In genomic region chr6:169918239-169918953, GRCh38 we compare ENCODE assay signal across 21 cellular contexts.
A peak's percentile ranks its signal among the peaks of the same experiment; 100 is the strongest.
DNase-seq lines count a peak whose midpoint lies in the region; ATAC-seq and TF ChIP-seq lines count a peak whose summit lies in the region.
"Had no signal": no experiment of that assay in that cellular context is flagged by ENCODE, and none has a peak within 500 bp of the region (broad histone marks: within the 10 kb centered on the region; RNA-seq: fewer than 3 reads in every experiment).

No MANE protein-coding gene starts in this region.

- peaks cover 2% of the 10 kb centered on the region for H3K36me3 Mint-ChIP-seq in activated naive CD4-positive, alpha-beta T cell treated with anti-CD3 and anti-CD28 coated beads, Interleukin-2, amount 10 ng/mL, durations not matched to agents 7 days and 5 days
- H3K36me3 Mint-ChIP-seq: CD8-positive, alpha-beta memory T cell had no signal

- no peak overlapping the region for H2BK120ac ChIP-seq in mesenchymal stem cell (ENCODE audit: low read depth, low read length)

- peaks cover 3% of the 10 kb centered on the region for H3K27me3 Mint-ChIP-seq in activated naive CD4-positive, alpha-beta T cell treated with anti-CD3 and anti-CD28 coated beads, Interleukin-2, amount 10 ng/mL, durations not matched to agents 7 days and 5 days

- no peak overlapping the region for H3K27ac ChIP-seq in mesenchymal stem cell (ENCODE audit: low read length, poor library complexity, severe bottlenecking)
- H3K27ac ChIP-seq in upper lobe of right lung, result no peak overlapping the region
- no peak overlapping the region for H3K27ac ChIP-seq in gastrocnemius medialis
- H3K27ac ChIP-seq: SJCRH30 had no signal

- no peaks in the 10 kb centered on the region for H3K9me3 ChIP-seq in mesenchymal stem cell (ENCODE audit: control insufficient read depth, low read length)
- no peaks in the 10 kb centered on the region for H3K9me3 ChIP-seq in upper lobe of right lung
- H3K9me3 ChIP-seq in gastrocnemius medialis, result no peaks in the 10 kb centered on the region
- H3K9me3 ChIP-seq: SJCRH30 had no signal

- H3K4me3 ChIP-seq in mesenchymal stem cell (ENCODE audit: insufficient read depth in 1 of 2, low read depth in 1 of 2, low read length in 2 of 2), result no peak overlapping the region
- no peak overlapping the region for H3K4me3 ChIP-seq in upper lobe of right lung
- H3K4me3 ChIP-seq in gastrocnemius medialis, result no peak overlapping the region
- H3K4me3 ChIP-seq: SJCRH30 had no signal

- no peak overlapping the region for H3K9ac ChIP-seq in mesenchymal stem cell (ENCODE audit: low read length)

- no peak overlapping the region for H3K18ac ChIP-seq in mesenchymal stem cell (ENCODE audit: low read depth in 1 of 2, low read length in 2 of 2)

- no peak overlapping the region for H4K8ac ChIP-seq in mesenchymal stem cell (ENCODE audit: low read length)

- H3K4me1 ChIP-seq in mesenchymal stem cell (ENCODE audit: control insufficient read depth, insufficient read depth, low read depth, low read length) (no peaks in the 10 kb centered on the region), upper lobe of right lung (peaks cover 8% of the 10 kb centered on the region), gastrocnemius medialis (peaks cover 0 to 6% of the 10 kb centered on the region in 2 donors)
- H3K4me1 ChIP-seq: SJCRH30 had no signal

- no peak for TF ChIP-seq POLR2A in gastrocnemius medialis (IDR thresholded peaks at IDR 0.05)

- peaks cover 4% of the 10 kb centered on the region for H3K4me1 Mint-ChIP-seq in activated naive CD4-positive, alpha-beta T cell treated with anti-CD3 and anti-CD28 coated beads, Interleukin-2, amount 10 ng/mL, durations not matched to agents 7 days and 5 days

- H2BK12ac ChIP-seq in mesenchymal stem cell (ENCODE audit: low read length in 2 of 2), result no peak overlapping the region

- H4K91ac ChIP-seq in mesenchymal stem cell (ENCODE audit: low read length), result peak overlapping the region; percentile 66

- no peak overlapping the region for H3K4ac ChIP-seq in mesenchymal stem cell (ENCODE audit: low read depth in 1 of 2, low read length in 2 of 2)

- intact Hi-C loops in upper lobe of right lung (cut with DNase I) (no loop called here), gastrocnemius medialis (cut with DNase I; ENCODE audit: low total_unique reads) (no loop called here)

- no peak overlapping the region for H2BK15ac ChIP-seq in mesenchymal stem cell (ENCODE audit: low read depth, poor library complexity, severe bottlenecking)

- in situ Hi-C loops in gastrocnemius medialis (cut with MboI; ENCODE audit: low sequenced_read_pairs in 4 of 4), result no loop called here

- H2AK5ac ChIP-seq in mesenchymal stem cell (ENCODE audit: low read length, severe bottlenecking), result no peak overlapping the region

- 81% methylated on average over 21 of the region's 21 CpGs for WGBS in mesenchymal stem cell

- ATAC-seq in upper lobe of right lung, result peak; percentile 10
- no peak for ATAC-seq in gastrocnemius medialis
- ATAC-seq in HG02623 (IDR thresholded peaks at IDR 0.05; ENCODE audit: unreplicated experiment), result no peak

- H2BK5ac ChIP-seq in mesenchymal stem cell (ENCODE audit: low read depth, low read length, poor library complexity, severe bottlenecking), result no peak overlapping the region

- peaks cover 19% of the 10 kb centered on the region for H3K9me3 Mint-ChIP-seq in activated naive CD4-positive, alpha-beta T cell treated with anti-CD3 and anti-CD28 coated beads, Interleukin-2, amount 10 ng/mL, durations not matched to agents 7 days and 5 days
- H3K9me3 Mint-ChIP-seq: CD8-positive, alpha-beta memory T cell had no signal

- peak overlapping the region; percentile 37 for H3K27ac Mint-ChIP-seq in activated naive CD4-positive, alpha-beta T cell treated with anti-CD3 and anti-CD28 coated beads, Interleukin-2, amount 10 ng/mL, durations not matched to agents 7 days and 5 days
- H3K27ac Mint-ChIP-seq: HFFc6 had no signal

- no peak overlapping the region for H3K14ac ChIP-seq in mesenchymal stem cell (ENCODE audit: low read length in 2 of 2)

- peaks cover 0 to 3% of the 10 kb centered on the region in 2 experiments for H3K27me3 ChIP-seq in mesenchymal stem cell (ENCODE audit: control insufficient read depth in 1 of 2, insufficient read depth in 1 of 2, low read length in 2 of 2)
- no peaks in the 10 kb centered on the region for H3K27me3 ChIP-seq in upper lobe of right lung
- no peaks in the 10 kb centered on the region for H3K27me3 ChIP-seq in gastrocnemius medialis
- H3K27me3 ChIP-seq: SJCRH30 had no signal

- no peak overlapping the region for H3K4me3 Mint-ChIP-seq in activated naive CD4-positive, alpha-beta T cell treated with anti-CD3 and anti-CD28 coated beads, Interleukin-2, amount 10 ng/mL, durations not matched to agents 7 days and 5 days
- H3K4me3 Mint-ChIP-seq: CD8-positive, alpha-beta memory T cell; HFFc6 had no signal

- CTCF ChIA-PET in activated naive CD4-positive, alpha-beta T cell treated with anti-CD3 and anti-CD28 coated beads, Interleukin-2, amount 10 ng/mL, durations not matched to agents 7 days and 5 days (lab: Charles Lee), result no interaction called here

- H2AFZ ChIP-seq in mesenchymal stem cell (ENCODE audit: low read depth, low read length), result no peak overlapping the region

- no peak overlapping the region for H3K23ac ChIP-seq in mesenchymal stem cell (ENCODE audit: low read length in 2 of 2)

- H3K4me2 ChIP-seq in mesenchymal stem cell (ENCODE audit: low read length, poor library complexity, severe bottlenecking), result no peak overlapping the region

- no peak for DNase-seq in activated naive CD4-positive, alpha-beta T cell treated with anti-CD3 and anti-CD28 coated beads, Interleukin-2, amount 10 ng/mL, durations not matched to agents 7 days and 5 days
- DNase-seq in activated naive CD4-positive, alpha-beta T cell treated with Interleukin-2 at 50 U/mL for 16 hours, result no peak
- DNase-seq in SHP77 treated with DMSO at 0.1 percent for 48 hours (lab: John Stamatoyannopoulos, UW) (peak; percentile 12), mesenchymal stem cell (peak; percentile 4), upper lobe of right lung (no peak), HPDE6-E6E7 (ENCODE audit: extremely low spot score) (no peak), gastrocnemius medialis (no peak)
- DNase-seq: CD8-positive, alpha-beta memory T cell; DMS53; EL; HFFc6; MM.1S; NCI-H1092; NCI-H146; NCI-H2081 treated with DMSO at 0.1 percent for 48 hours; NCI-H446 treated with DMSO at 0.1 percent for 48 hours; NCI-H69; NK-92 treated with Interleukin-12 subunit alpha and Interleukin-12 subunit beta, amount 100 ng/mL, for 24 hours; SJCRH30; SW 1271 had no signal

- no peaks in the 10 kb centered on the region for H3K79me1 ChIP-seq in mesenchymal stem cell (replicated peaks; ENCODE audit: low read length, poor library complexity, severe bottlenecking)

- H3K36me3 ChIP-seq in mesenchymal stem cell (ENCODE audit: control insufficient read depth in 1 of 2, insufficient read depth in 2 of 2, low read depth in 1 of 2, low read length in 2 of 2), result no peaks in the 10 kb centered on the region
- H3K36me3 ChIP-seq in upper lobe of right lung, result no peaks in the 10 kb centered on the region
- H3K36me3 ChIP-seq in gastrocnemius medialis, result no peaks in the 10 kb centered on the region
- H3K36me3 ChIP-seq: SJCRH30 had no signal

- TF ChIP-seq CTCF in upper lobe of right lung (IDR thresholded peaks at IDR 0.05) (no peak), gastrocnemius medialis (IDR thresholded peaks at IDR 0.05 in 4 of 5, conservative IDR thresholded peaks at IDR 0.05 in 1 of 5) (no peak)

Comparison
In these comparisons a context has a peak if more than half of its experiments do, and no peak if none do; other contexts are left out.
1. DNase-seq: peak in SHP77 treated with DMSO at 0.1 percent for 48 hours (single experiment) and mesenchymal stem cell (single experiment); none in activated naive CD4-positive, alpha-beta T cell treated with anti-CD3 and anti-CD28 coated beads, Interleukin-2, amount 10 ng/mL, durations not matched to agents 7 days and 5 days (single experiment), activated naive CD4-positive, alpha-beta T cell treated with Interleukin-2 at 50 U/mL for 16 hours (single experiment), upper lobe of right lung (single experiment), HPDE6-E6E7 (single experiment) and gastrocnemius medialis (0 of 2).